In genomic region chr2:51960846-51961335, GRCh38 we compare ENCODE assay signal across 23 cellular contexts.
"Had no signal": no experiment of that assay in that cellular context is flagged by ENCODE, and none has a peak within 500 bp of the region (broad histone marks: within the 10 kb centered on the region; RNA-seq: fewer than 3 reads in every experiment).

No MANE protein-coding gene starts in this region.

- H3K27me3 Mint-ChIP-seq: activated CD4-positive, alpha-beta T cell treated with anti-CD3 and anti-CD28 coated beads, Interleukin-2, amount 10 ng/mL, durations not matched to agents 7 days and 5 days; activated naive CD4-positive, alpha-beta T cell treated with anti-CD3 and anti-CD28 coated beads, Interleukin-2, amount 10 ng/mL, durations not matched to agents 7 days and 5 days; activated naive CD8-positive, alpha-beta T cell treated with anti-CD3 and anti-CD28 coated beads, Interleukin-2, amount 50 U/mL, for 24 hours; naive B cell; stimulated activated naive CD8-positive, alpha-beta T cell treated with anti-CD3 and anti-CD28 coated beads, Interleukin-15, amount 100 ng/mL, for 72 hours had no signal

- ATAC-seq: activated naive CD8-positive, alpha-beta T cell treated with anti-CD3 and anti-CD28 coated beads, Interleukin-2, amount 50 U/mL, for 24 hours; activated T-cell treated with anti-CD3 and anti-CD28 coated beads, Interleukin-2, amount 50 U/mL, for 4 hours; right cardiac atrium; stimulated activated naive CD8-positive, alpha-beta T cell treated with anti-CD3 and anti-CD28 coated beads, Interleukin-15, amount 100 ng/mL, for 72 hours had no signal

- H3K9me3 ChIP-seq: ascending aorta, left ventricle myocardium inferior, prostate gland, suprapubic skin, upper lobe of left lung had no signal

- H3K4me3 Mint-ChIP-seq: activated CD4-positive, alpha-beta T cell treated with anti-CD3 and anti-CD28 coated beads, Interleukin-2, amount 10 ng/mL, durations not matched to agents 7 days and 5 days; activated naive CD4-positive, alpha-beta T cell treated with anti-CD3 and anti-CD28 coated beads, Interleukin-2, amount 10 ng/mL, durations not matched to agents 7 days and 5 days; activated naive CD8-positive, alpha-beta T cell treated with anti-CD3 and anti-CD28 coated beads, Interleukin-2, amount 50 U/mL, for 24 hours; activated T-cell treated with anti-CD3 and anti-CD28 coated beads, Interleukin-2, amount 50 U/mL, for 4 hours; endodermal cell; naive B cell; neural crest cell; stimulated activated naive CD8-positive, alpha-beta T cell treated with anti-CD3 and anti-CD28 coated beads, Interleukin-15, amount 100 ng/mL, for 72 hours had no signal

- H3K36me3 ChIP-seq: ascending aorta, left ventricle myocardium inferior, prostate gland, suprapubic skin, upper lobe of left lung had no signal

- H3K27ac ChIP-seq: ascending aorta, dorsolateral prefrontal cortex, left ventricle myocardium inferior, prostate gland, suprapubic skin, upper lobe of left lung had no signal

- H3K27ac Mint-ChIP-seq: activated CD4-positive, alpha-beta T cell treated with anti-CD3 and anti-CD28 coated beads, Interleukin-2, amount 10 ng/mL, durations not matched to agents 7 days and 5 days; activated naive CD4-positive, alpha-beta T cell treated with anti-CD3 and anti-CD28 coated beads, Interleukin-2, amount 10 ng/mL, durations not matched to agents 7 days and 5 days; activated naive CD8-positive, alpha-beta T cell treated with anti-CD3 and anti-CD28 coated beads, Interleukin-2, amount 50 U/mL, for 24 hours; endodermal cell; naive B cell; stimulated activated naive CD8-positive, alpha-beta T cell treated with anti-CD3 and anti-CD28 coated beads, Interleukin-15, amount 100 ng/mL, for 72 hours had no signal

- DNase-seq: activated CD4-positive, alpha-beta T cell treated with anti-CD3 and anti-CD28 coated beads, Interleukin-2, amount 10 ng/mL, durations not matched to agents 7 days and 5 days; activated CD4-positive, CD25-positive, alpha-beta regulatory T cell; activated CD8-positive, alpha-beta memory T cell treated with anti-CD3 and anti-CD28 coated beads, Interleukin-2, amount 50 U/mL, for 4 hours; activated effector memory CD4-positive, alpha-beta T cell treated with Interleukin-2 at 50 U/mL for 16 hours; activated naive CD4-positive, alpha-beta T cell treated with anti-CD3 and anti-CD28 coated beads, Interleukin-2, amount 10 ng/mL, durations not matched to agents 7 days and 5 days; activated naive CD8-positive, alpha-beta T cell treated with anti-CD3 and anti-CD28 coated beads, Interleukin-2, amount 50 U/mL, for 24 hours; activated T-cell treated with anti-CD3 and anti-CD28 coated beads, Interleukin-2, amount 50 U/mL, for 4 hours; dorsolateral prefrontal cortex; endodermal cell; foreskin melanocyte; hypothalamus; kidney; left ventricle myocardium inferior; naive B cell; right cardiac atrium; stimulated activated naive CD8-positive, alpha-beta T cell treated with anti-CD3 and anti-CD28 coated beads, Interleukin-15, amount 100 ng/mL, for 72 hours; T-helper 1 cell; T-helper 9 cell; upper lobe of left lung had no signal

- H3K4me1 ChIP-seq: ascending aorta, left ventricle myocardium inferior, prostate gland, suprapubic skin, upper lobe of left lung had no signal

- H3K9me3 Mint-ChIP-seq: activated T-cell treated with anti-CD3 and anti-CD28 coated beads, Interleukin-2, amount 50 U/mL, for 4 hours; endodermal cell; neural crest cell had no signal

- H3K4me1 Mint-ChIP-seq: activated CD4-positive, alpha-beta T cell treated with anti-CD3 and anti-CD28 coated beads, Interleukin-2, amount 10 ng/mL, durations not matched to agents 7 days and 5 days; activated naive CD4-positive, alpha-beta T cell treated with anti-CD3 and anti-CD28 coated beads, Interleukin-2, amount 10 ng/mL, durations not matched to agents 7 days and 5 days; activated naive CD8-positive, alpha-beta T cell treated with anti-CD3 and anti-CD28 coated beads, Interleukin-2, amount 50 U/mL, for 24 hours; endodermal cell; naive B cell; neural crest cell; stimulated activated naive CD8-positive, alpha-beta T cell treated with anti-CD3 and anti-CD28 coated beads, Interleukin-15, amount 100 ng/mL, for 72 hours had no signal

- H3K4me3 ChIP-seq: ascending aorta, dorsolateral prefrontal cortex, left ventricle myocardium inferior, prostate gland, suprapubic skin, upper lobe of left lung had no signal

- H3K27me3 ChIP-seq: ascending aorta, dorsolateral prefrontal cortex, suprapubic skin, upper lobe of left lung had no signal

- H3K36me3 Mint-ChIP-seq: activated naive CD4-positive, alpha-beta T cell treated with anti-CD3 and anti-CD28 coated beads, Interleukin-2, amount 10 ng/mL, durations not matched to agents 7 days and 5 days; naive B cell had no signal
